8 cellular contexts compared by ENCODE assay signal in genomic region chr6:32843979-32844838, GRCh38. TPM values are rescaled to one million over a fixed set of nuclear protein-coding genes. Genes with fewer than 3 reads are reported as not detected.
A peak's percentile ranks its signal among the peaks of the same experiment; 100 is the strongest.
DNase-seq lines count a peak whose midpoint lies in the region; ATAC-seq and TF ChIP-seq lines count a peak whose summit lies in the region.

Gene PSMB8, minus strand, starts transcription at chr6:32844047. Its CDS starts 51 bp downstream, at chr6:32843996.

- no peaks in the 10 kb centered on the region for H3K27me3 Mint-ChIP-seq in activated T-cell treated with anti-CD3 and anti-CD28 coated beads, Interleukin-2, amount 50 U/mL, for 24 hours

- H3K4me1 ChIP-seq in PC-9 (replicated peaks; ENCODE audit: insufficient read depth) (peaks cover 6% of the 10 kb centered on the region; the same call in 1 of the 2 replicates), esophagus (ENCODE audit: control insufficient read depth in 2 of 2, insufficient read depth in 2 of 2, low read length in 1 of 2) (peaks cover 0 to 7% of the 10 kb centered on the region in 2 donors), mucosa of stomach (ENCODE audit: control insufficient read depth, insufficient read depth, low read length) (peaks cover 18% of the 10 kb centered on the region)

- TSS peak; percentile 52 for BruUV-seq in PC-9 (replicated peaks; lab: Mats Ljungman, UMichigan)

- H3K27ac Mint-ChIP-seq in activated T-cell treated with anti-CD3 and anti-CD28 coated beads, Interleukin-2, amount 50 U/mL, for 24 hours: peak within 1 kb of the TSS; percentile 100

- peak within 1 kb of the TSS; percentile 86 for H2AFZ ChIP-seq in PC-9

- peak within 1 kb of the TSS; percentile 96 for H3K9ac ChIP-seq in mucosa of stomach (ENCODE audit: low read length)

- no peaks in the 10 kb centered on the region for H4K20me1 ChIP-seq in PC-9 (ENCODE audit: insufficient read depth)

- peak; percentile 43 for ATAC-seq in GM21717 (IDR thresholded peaks at IDR 0.05; ENCODE audit: unreplicated experiment)

- CTCF ChIA-PET in PC-9 (lab: Charles Lee): interaction anchor here (0.6 to 1.9 kb wide), 5 partner anchors 9 to 128 kb away, joined by 3 to 7 read pairs (median 4); partner anchors contain the start of genes PSMB9 and TAP1

- DNase-seq in DMS53 treated with DMSO at 0.1 percent for 48 hours (lab: John Stamatoyannopoulos, UW; ENCODE audit: unreplicated experiment) (peak; percentile 98), KBM-7 (peak; percentile 95), PC-9 (peak; percentile 94)
- peak; percentile 97 for DNase-seq in activated T-cell treated with anti-CD3 and anti-CD28 coated beads, Interleukin-2, amount 50 U/mL, for 24 hours
- peak; percentile 99 for DNase-seq in stimulated activated CD8-positive, alpha-beta memory T cell treated with anti-CD3 and anti-CD28 coated beads, Interleukin-4, amount 100 ng/mL, for 48 hours

- WGBS in esophagus, 2 donors: 0% methylated on average over 40 of the region's 40 CpGs

- no peaks in the 10 kb centered on the region for H3K9me3 Mint-ChIP-seq in activated T-cell treated with anti-CD3 and anti-CD28 coated beads, Interleukin-2, amount 50 U/mL, for 24 hours

- 0 out of 2 replicates have a peak, but pooled peaks cover 5% of the 10 kb centered on the region for H3F3A ChIP-seq in PC-9 (ENCODE audit: insufficient read depth, low read depth)

- H3K9me2 ChIP-seq in PC-9 (ENCODE audit: insufficient read depth): no peaks in the 10 kb centered on the region

- in situ Hi-C loops in KBM-7 (cut with MboI; ENCODE audit: low pct_unique_long_range_greater_than_20kb, low sequenced_read_pairs): no loop called here

- H3K36me3 Mint-ChIP-seq in activated T-cell treated with anti-CD3 and anti-CD28 coated beads, Interleukin-2, amount 50 U/mL, for 24 hours (ENCODE audit: low read depth): peaks cover 100% of the 10 kb centered on the region

- TF ChIP-seq CTCF in PC-9 (conservative IDR thresholded peaks at IDR 0.05): no peak

- H3K4me1 Mint-ChIP-seq in activated T-cell treated with anti-CD3 and anti-CD28 coated beads, Interleukin-2, amount 50 U/mL, for 24 hours (ENCODE audit: low read depth): peaks cover 79% of the 10 kb centered on the region

- H3K9me3 ChIP-seq in PC-9 (ENCODE audit: insufficient read depth, low read depth): no peaks in the 10 kb centered on the region
- no peaks in the 10 kb centered on the region for H3K9me3 ChIP-seq in esophagus (ENCODE audit: control insufficient read depth in 2 of 2, insufficient read depth in 1 of 2, low read depth in 1 of 2, low read length in 1 of 2)
- no peaks in the 10 kb centered on the region for H3K9me3 ChIP-seq in mucosa of stomach (ENCODE audit: control insufficient read depth, low read length)

- H3K27me3 ChIP-seq in PC-9 (ENCODE audit: insufficient read depth, low read depth) (no peaks in the 10 kb centered on the region), esophagus (ENCODE audit: control insufficient read depth in 1 of 2, insufficient read depth in 2 of 2, low read length in 2 of 2) (no peaks in the 10 kb centered on the region), mucosa of stomach (ENCODE audit: control insufficient read depth, insufficient read depth, low read length) (no peaks in the 10 kb centered on the region)

- H3K36me3 ChIP-seq in PC-9 (ENCODE audit: low read depth) (no peaks in the 10 kb centered on the region), esophagus (ENCODE audit: control insufficient read depth in 2 of 2, insufficient read depth in 2 of 2, low read length in 1 of 2) (peaks cover 8 to 27% of the 10 kb centered on the region in 2 donors), mucosa of stomach (ENCODE audit: control insufficient read depth, insufficient read depth, low read length) (peaks cover 18% of the 10 kb centered on the region)

- H3K4me3 ChIP-seq in PC-9 (peak within 1 kb of the TSS; percentile 91), esophagus (ENCODE audit: low read depth in 1 of 2, low read length in 2 of 2) (peak within 1 kb of the TSS; percentile 68 to 86), mucosa of stomach (ENCODE audit: low read length) (peak within 1 kb of the TSS; percentile 95)

- intact Hi-C loops in PC-9 (cut with micrococcal nuclease; ENCODE audit: unreplicated experiment): loop anchor here (1.0 to 10.0 kb wide), 4 partner anchors 9 to 861 kb away; partner anchors contain the start of gene TAP1

- H3K4me3 Mint-ChIP-seq in activated T-cell treated with anti-CD3 and anti-CD28 coated beads, Interleukin-2, amount 50 U/mL, for 24 hours: peak within 1 kb of the TSS; percentile 98

- H3K4me2 ChIP-seq in PC-9: peak within 1 kb of the TSS; percentile 85

- H3K79me2 ChIP-seq in PC-9 (ENCODE audit: low read depth): no peaks in the 10 kb centered on the region

- POLR2A ChIA-PET in PC-9 (lab: Charles Lee; ENCODE audit: unreplicated experiment): interaction anchor here (0.6 to 1.2 kb wide), 3 partner anchors 9 to 120 kb away, joined by 3 to 10 read pairs (median 3); partner anchors contain the start of genes PSMB9 and TAP1

- H3K27ac ChIP-seq in PC-9: no peak within 1 kb of the TSS
- H3K27ac ChIP-seq in esophagus (ENCODE audit: low read depth in 2 of 2, low read length in 1 of 2): peak within 1 kb of the TSS; percentile 97 to 98

RNA-seq across cellular contexts. Expression of gene PSMB8, which starts in this region (rescaled TPM):
- total RNA-seq in PC-9 (2021): 70.8 and 101 TPM in 2 replicates
- 10 to 100 TPM; 63.1 to 66.9 TPM for polyA plus RNA-seq in esophagus
